Comparison of ENCODE assay signal across 16 cellular contexts in genomic region chr2:187959821-187960220, GRCh38.
DNase-seq lines count a peak whose midpoint lies in the region; TF ChIP-seq lines count a peak whose summit lies in the region.
"Had no signal": no experiment of that assay in that cellular context is flagged by ENCODE, and none has a peak within 500 bp of the region (broad histone marks: within the 10 kb centered on the region; RNA-seq: fewer than 3 reads in every experiment).

No MANE protein-coding gene starts in this region.

- H3K27me3 Mint-ChIP-seq in Caco-2 (ENCODE audit: insufficient read depth, unreplicated experiment) = no peaks in the 10 kb centered on the region
- H3K27me3 Mint-ChIP-seq: CD4-positive, CD25-positive, alpha-beta regulatory T cell; memory B cell; stimulated activated memory B cell treated with anti-CD40 and anti-IgM and Interleukin-4, amounts not matched to agents 10 μg/mL and 1 μg/mL and 100 μg/mL, for 72 hours had no signal

- intact Hi-C loops in esophagus muscularis mucosa (cut with DNase I) = no loop called here
- intact Hi-C loops in Caco-2 (cut with micrococcal nuclease; ENCODE audit: unreplicated experiment) = no loop called here

- H3K36me3 ChIP-seq in esophagus muscularis mucosa (no peaks in the 10 kb centered on the region), Caco-2 (ENCODE audit: control insufficient read depth, insufficient read depth, low read length) (no peaks in the 10 kb centered on the region)

- no peak for TF ChIP-seq POLR2A in esophagus muscularis mucosa (IDR thresholded peaks at IDR 0.05; ENCODE audit: low read depth)

- H3K9me3 ChIP-seq in esophagus muscularis mucosa = no peaks in the 10 kb centered on the region
- H3K9me3 ChIP-seq in Caco-2 = no peaks in the 10 kb centered on the region

- peak; percentile 14 for DNase-seq in H4 (ENCODE audit: low spot score)
- DNase-seq in NCI-H69 (lab: John Stamatoyannopoulos, UW) = peak; percentile 10
- peak; percentile 26 for DNase-seq in epithelial cell of proximal tubule (ENCODE audit: low read depth)
- DNase-seq in renal cortical epithelial cell (ENCODE audit: low read depth) = peak; percentile 90
- no peak for DNase-seq in esophagus muscularis mucosa (ENCODE audit: extremely low spot score)
- no peak for DNase-seq in NCI-H1694 (lab: John Stamatoyannopoulos, UW)
- no peak for DNase-seq in Caco-2
- DNase-seq in NCI-H2171 (lab: John Stamatoyannopoulos, UW) = no peak
- DNase-seq: activated naive CD8-positive, alpha-beta T cell treated with anti-CD3 and anti-CD28 coated beads, Interleukin-2, amount 10 ng/mL, durations not matched to agents 7 days and 5 days; CD4-positive, CD25-positive, alpha-beta regulatory T cell; H7; OCI-M1; stimulated activated CD4-positive, alpha-beta T cell treated with anti-CD3 and anti-CD28 coated beads, Interleukin-4, amount 100 ng/mL, for 4 hours had no signal

- H3K4me3 Mint-ChIP-seq in Caco-2 (ENCODE audit: unreplicated experiment) = no peak overlapping the region
- H3K4me3 Mint-ChIP-seq: activated naive CD8-positive, alpha-beta T cell treated with anti-CD3 and anti-CD28 coated beads, Interleukin-2, amount 10 ng/mL, durations not matched to agents 7 days and 5 days; CD4-positive, CD25-positive, alpha-beta regulatory T cell; memory B cell; stimulated activated memory B cell treated with anti-CD40 and anti-IgM and Interleukin-4, amounts not matched to agents 10 μg/mL and 1 μg/mL and 100 μg/mL, for 72 hours had no signal

- no peaks in the 10 kb centered on the region for H3K9me3 Mint-ChIP-seq in Caco-2 (ENCODE audit: unreplicated experiment)

- H3K4me1 Mint-ChIP-seq in Caco-2 (ENCODE audit: low read depth, unreplicated experiment) = no peaks in the 10 kb centered on the region
- H3K4me1 Mint-ChIP-seq: CD4-positive, CD25-positive, alpha-beta regulatory T cell; memory B cell; stimulated activated memory B cell treated with anti-CD40 and anti-IgM and Interleukin-4, amounts not matched to agents 10 μg/mL and 1 μg/mL and 100 μg/mL, for 72 hours had no signal

- H3K27ac ChIP-seq in esophagus muscularis mucosa (replicated peaks in 1 of 4) = no peak overlapping the region
- H3K27ac ChIP-seq: HL-60 had no signal

- H3K27ac Mint-ChIP-seq in Caco-2 (ENCODE audit: unreplicated experiment) = no peak overlapping the region
- H3K27ac Mint-ChIP-seq: activated naive CD8-positive, alpha-beta T cell treated with anti-CD3 and anti-CD28 coated beads, Interleukin-2, amount 10 ng/mL, durations not matched to agents 7 days and 5 days; CD4-positive, CD25-positive, alpha-beta regulatory T cell; memory B cell; stimulated activated memory B cell treated with anti-CD40 and anti-IgM and Interleukin-4, amounts not matched to agents 10 μg/mL and 1 μg/mL and 100 μg/mL, for 72 hours had no signal

- POLR2A ChIA-PET in Caco-2 (lab: Charles Lee) = no interaction called here

- TF ChIP-seq EP300 in esophagus muscularis mucosa (IDR thresholded peaks at IDR 0.05) = no peak

- peaks cover 6% of the 10 kb centered on the region for H3K36me3 Mint-ChIP-seq in Caco-2 (ENCODE audit: insufficient read depth, unreplicated experiment)
- H3K36me3 Mint-ChIP-seq: activated naive CD8-positive, alpha-beta T cell treated with anti-CD3 and anti-CD28 coated beads, Interleukin-2, amount 10 ng/mL, durations not matched to agents 7 days and 5 days; CD4-positive, CD25-positive, alpha-beta regulatory T cell; memory B cell; stimulated activated memory B cell treated with anti-CD40 and anti-IgM and Interleukin-4, amounts not matched to agents 10 μg/mL and 1 μg/mL and 100 μg/mL, for 72 hours had no signal

- BruUV-seq in Caco-2 (replicated peaks; lab: Mats Ljungman, UMichigan) = no TSS peak

- TF ChIP-seq CTCF in epithelial cell of proximal tubule (conservative IDR thresholded peaks at IDR 0.05; ENCODE audit: low read depth, low read length) (no peak), esophagus muscularis mucosa (IDR thresholded peaks at IDR 0.05) (no peak), Caco-2 (IDR thresholded peaks at IDR 0.05; ENCODE audit: insufficient read depth in 1 of 2, low read depth in 1 of 2, low read length in 1 of 2, severe bottlenecking in 1 of 2, unreplicated experiment in 1 of 2) (no peak)

- peaks cover 0 to 10% (median 7%) of the 10 kb centered on the region in 4 donors for H3K4me1 ChIP-seq in esophagus muscularis mucosa
- H3K4me1 ChIP-seq in Caco-2 = no peaks in the 10 kb centered on the region

- CTCF ChIA-PET in Caco-2 (lab: Charles Lee) = no interaction called here

- H3K4me3 ChIP-seq in epithelial cell of proximal tubule (ENCODE audit: low read depth, low read length) = no peak overlapping the region
- H3K4me3 ChIP-seq in esophagus muscularis mucosa = no peak overlapping the region
- H3K4me3 ChIP-seq in Caco-2 (ENCODE audit: low read depth, low read length) = no peak overlapping the region

- H3K27me3 ChIP-seq in esophagus muscularis mucosa (no peaks in the 10 kb centered on the region), Caco-2 (replicated peaks; ENCODE audit: control insufficient read depth, insufficient read depth, low read length) (no peaks in the 10 kb centered on the region)

Comparison
In these comparisons a context has a peak if more than half of its experiments do, and no peak if none do; other contexts are left out.
1. DNase-seq: peak in H4 (single experiment), NCI-H69 (single experiment), epithelial cell of proximal tubule (single experiment) and renal cortical epithelial cell (single experiment); none in esophagus muscularis mucosa (single experiment), NCI-H1694 (single experiment), Caco-2 (0 of 2) and NCI-H2171 (single experiment).